17 cellular contexts compared by ENCODE assay signal in the genomic region with DNA sequence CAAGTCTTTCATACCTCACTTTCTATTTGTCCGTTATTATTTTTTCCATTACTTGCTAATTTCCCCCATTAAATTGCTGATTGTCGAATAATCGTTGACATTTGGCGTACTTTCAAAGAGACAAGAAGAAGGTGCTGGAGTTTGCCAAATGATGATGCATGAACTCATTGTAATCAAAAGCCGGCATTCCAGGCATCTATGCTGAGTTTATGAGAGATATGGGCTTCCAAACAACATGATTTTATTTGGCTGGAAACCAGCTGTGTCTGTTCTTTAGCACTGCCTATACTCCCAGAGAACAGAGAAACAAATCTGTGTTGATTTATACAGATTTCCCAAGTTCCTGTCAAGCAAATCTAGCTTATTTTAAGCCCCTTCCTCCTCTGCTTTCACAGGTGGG.
A peak's percentile ranks its signal among the peaks of the same experiment; 100 is the strongest.
DNase-seq lines count a peak whose midpoint lies in the region; ATAC-seq and TF ChIP-seq lines count a peak whose summit lies in the region.
"Had no signal": no experiment of that assay in that cellular context is flagged by ENCODE, and none has a peak within 500 bp of the region (broad histone marks: within the 10 kb centered on the region; RNA-seq: fewer than 3 reads in every experiment).

No MANE protein-coding gene starts in this region.

- H3K36me3 ChIP-seq in ACC112 (ENCODE audit: insufficient read depth, low read length) (no peaks in the 10 kb centered on the region), brain microvascular endothelial cell (replicated peaks) (no peaks in the 10 kb centered on the region)

- H3K36me3 Mint-ChIP-seq in WTC11 = peaks cover 4% of the 10 kb centered on the region; the same call in 1 of the 2 replicates
- H3K36me3 Mint-ChIP-seq in activated CD4-positive, alpha-beta memory T cell treated with anti-CD3 and anti-CD28 coated beads, Interleukin-2, amount 10 ng/mL, durations not matched to agents 7 days and 5 days (ENCODE audit: low read depth) = no peaks in the 10 kb centered on the region
- H3K36me3 Mint-ChIP-seq: CD4-positive, CD25-positive, alpha-beta regulatory T cell had no signal

- in situ Hi-C loops in brain microvascular endothelial cell (cut with HindIII; ENCODE audit: low pct_ligation_motif_present, low sequenced_read_pairs) = no loop called here

- TF ChIP-seq CTCF in brain microvascular endothelial cell (IDR thresholded peaks at IDR 0.05; ENCODE audit: low read depth, low read length, missing control alignments) (no peak), fibroblast of the aortic adventitia (IDR thresholded peaks at IDR 0.05; ENCODE audit: insufficient read depth, low read length) (no peak), WTC11 (IDR thresholded peaks at IDR 0.05) (no peak)

- CTCF ChIA-PET in WTC11 (lab: Charles Lee) = no interaction called here
- CTCF ChIA-PET in activated CD4-positive, alpha-beta memory T cell treated with anti-CD3 and anti-CD28 coated beads, Interleukin-2, amount 10 ng/mL, durations not matched to agents 7 days and 5 days (lab: Charles Lee) = no interaction called here

- H3K4me3 ChIP-seq in ACC112 (ENCODE audit: low read depth, low read length) = peak overlapping the region; percentile 27; the same call in 1 of the 2 replicates
- H3K4me3 ChIP-seq in brain microvascular endothelial cell (ENCODE audit: low read depth, low read length) = no peak overlapping the region
- H3K4me3 ChIP-seq in fibroblast of the aortic adventitia (ENCODE audit: low read depth, low read length) = no peak overlapping the region
- H3K4me3 ChIP-seq: GM23338, PC-9 had no signal

- no peaks in the 10 kb centered on the region; the same call in 1 of the 2 replicates for H3K27me3 Mint-ChIP-seq in WTC11 (ENCODE audit: low read depth)
- peaks cover 6% of the 10 kb centered on the region for H3K27me3 Mint-ChIP-seq in activated CD4-positive, alpha-beta memory T cell treated with anti-CD3 and anti-CD28 coated beads, Interleukin-2, amount 10 ng/mL, durations not matched to agents 7 days and 5 days

- peaks cover 17% of the 10 kb centered on the region for H3K9me3 Mint-ChIP-seq in WTC11
- H3K9me3 Mint-ChIP-seq in activated CD4-positive, alpha-beta memory T cell treated with anti-CD3 and anti-CD28 coated beads, Interleukin-2, amount 10 ng/mL, durations not matched to agents 7 days and 5 days = peaks cover 11% of the 10 kb centered on the region
- H3K9me3 Mint-ChIP-seq: GM23338 had no signal

- H3K4me3 Mint-ChIP-seq in WTC11 = no peak overlapping the region
- no peak overlapping the region for H3K4me3 Mint-ChIP-seq in activated CD4-positive, alpha-beta memory T cell treated with anti-CD3 and anti-CD28 coated beads, Interleukin-2, amount 10 ng/mL, durations not matched to agents 7 days and 5 days
- H3K4me3 Mint-ChIP-seq: CD4-positive, CD25-positive, alpha-beta regulatory T cell; GM23338 had no signal

- no peaks in the 10 kb centered on the region for H3K79me2 ChIP-seq in ACC112 (ENCODE audit: control insufficient read depth, insufficient read depth, low read length, unreplicated experiment)

- no peaks in the 10 kb centered on the region for H3K4me1 ChIP-seq in ACC112 (ENCODE audit: control insufficient read depth, insufficient read depth, low read length, unreplicated experiment)

- no peaks in the 10 kb centered on the region for H3K27me3 ChIP-seq in ACC112 (ENCODE audit: insufficient read depth, low read length)
- H3K27me3 ChIP-seq in brain microvascular endothelial cell (replicated peaks) = no peaks in the 10 kb centered on the region

- H3K27ac ChIP-seq in ACC112 (ENCODE audit: low read depth, low read length) (no peak overlapping the region), brain microvascular endothelial cell (no peak overlapping the region)
- H3K27ac ChIP-seq: HL-60, PC-9 had no signal

- no peak overlapping the region for H3K27ac Mint-ChIP-seq in WTC11
- H3K27ac Mint-ChIP-seq in activated CD4-positive, alpha-beta memory T cell treated with anti-CD3 and anti-CD28 coated beads, Interleukin-2, amount 10 ng/mL, durations not matched to agents 7 days and 5 days = no peak overlapping the region
- H3K27ac Mint-ChIP-seq: CD4-positive, CD25-positive, alpha-beta regulatory T cell; GM23338 had no signal

- DNase-seq in GM04504 (ENCODE audit: low read depth) (peak; percentile 0), brain microvascular endothelial cell (peak; percentile 5), fibroblast of the aortic adventitia (ENCODE audit: low read depth) (peak; percentile 65), C1 segment of cervical spinal cord (lab: John Stamatoyannopoulos, UW) (no peak), WTC11 (ENCODE audit: low spot score) (no peak)
- no peak for DNase-seq in activated CD4-positive, alpha-beta memory T cell treated with anti-CD3 and anti-CD28 coated beads, Interleukin-2, amount 10 ng/mL, durations not matched to agents 7 days and 5 days
- DNase-seq: CD4-positive, CD25-positive, alpha-beta regulatory T cell; DMS53; NCI-H1105 treated with DMSO at 0.1 percent for 48 hours; NCI-H187; NCI-H748 treated with DMSO at 0.1 percent for 48 hours; PC-9 had no signal

- POLR2A ChIA-PET in WTC11 (lab: Charles Lee) = no interaction called here
- POLR2A ChIA-PET in activated CD4-positive, alpha-beta memory T cell treated with anti-CD3 and anti-CD28 coated beads, Interleukin-2, amount 10 ng/mL, durations not matched to agents 7 days and 5 days (lab: Charles Lee) = no interaction called here

- ATAC-seq in WTC11 = no peak
- ATAC-seq in HG03280 (IDR thresholded peaks at IDR 0.05; ENCODE audit: unreplicated experiment) = no peak
- ATAC-seq: GM23338, HCT116 had no signal

- H3K4me1 Mint-ChIP-seq in WTC11 = no peaks in the 10 kb centered on the region
- peaks cover under 1% of the 10 kb centered on the region for H3K4me1 Mint-ChIP-seq in activated CD4-positive, alpha-beta memory T cell treated with anti-CD3 and anti-CD28 coated beads, Interleukin-2, amount 10 ng/mL, durations not matched to agents 7 days and 5 days
- H3K4me1 Mint-ChIP-seq: GM23338 had no signal

- peak overlapping the region; percentile 32 for H2AFZ ChIP-seq in ACC112 (ENCODE audit: low read length, unreplicated experiment)
- H2AFZ ChIP-seq: GM23338, PC-9 had no signal

TF ChIP-seq in WTC11, 78 proteins besides CTCF, POLR2A, EP300 and RAD21 (continues in another document):
- TF ChIP-seq SMAD3 (CRISPR knock-in tag; IDR thresholded peaks at IDR 0.05; ENCODE audit: borderline replicate concordance) (no peak), ZNF396 (CRISPR knock-in tag; IDR thresholded peaks at IDR 0.05; ENCODE audit: borderline replicate concordance) (no peak), JUN (CRISPR knock-in tag; IDR thresholded peaks at IDR 0.05) (no peak), ZNF671 (CRISPR knock-in tag; IDR thresholded peaks at IDR 0.05) (no peak), NR2C2 (CRISPR knock-in tag; IDR thresholded peaks at IDR 0.05) (no peak), FOXP1 (CRISPR knock-in tag; IDR thresholded peaks at IDR 0.05; ENCODE audit: borderline replicate concordance) (no peak), ESRRA (CRISPR knock-in tag; IDR thresholded peaks at IDR 0.05; ENCODE audit: borderline replicate concordance) (no peak)
- TF ChIP-seq, protein P1, sequence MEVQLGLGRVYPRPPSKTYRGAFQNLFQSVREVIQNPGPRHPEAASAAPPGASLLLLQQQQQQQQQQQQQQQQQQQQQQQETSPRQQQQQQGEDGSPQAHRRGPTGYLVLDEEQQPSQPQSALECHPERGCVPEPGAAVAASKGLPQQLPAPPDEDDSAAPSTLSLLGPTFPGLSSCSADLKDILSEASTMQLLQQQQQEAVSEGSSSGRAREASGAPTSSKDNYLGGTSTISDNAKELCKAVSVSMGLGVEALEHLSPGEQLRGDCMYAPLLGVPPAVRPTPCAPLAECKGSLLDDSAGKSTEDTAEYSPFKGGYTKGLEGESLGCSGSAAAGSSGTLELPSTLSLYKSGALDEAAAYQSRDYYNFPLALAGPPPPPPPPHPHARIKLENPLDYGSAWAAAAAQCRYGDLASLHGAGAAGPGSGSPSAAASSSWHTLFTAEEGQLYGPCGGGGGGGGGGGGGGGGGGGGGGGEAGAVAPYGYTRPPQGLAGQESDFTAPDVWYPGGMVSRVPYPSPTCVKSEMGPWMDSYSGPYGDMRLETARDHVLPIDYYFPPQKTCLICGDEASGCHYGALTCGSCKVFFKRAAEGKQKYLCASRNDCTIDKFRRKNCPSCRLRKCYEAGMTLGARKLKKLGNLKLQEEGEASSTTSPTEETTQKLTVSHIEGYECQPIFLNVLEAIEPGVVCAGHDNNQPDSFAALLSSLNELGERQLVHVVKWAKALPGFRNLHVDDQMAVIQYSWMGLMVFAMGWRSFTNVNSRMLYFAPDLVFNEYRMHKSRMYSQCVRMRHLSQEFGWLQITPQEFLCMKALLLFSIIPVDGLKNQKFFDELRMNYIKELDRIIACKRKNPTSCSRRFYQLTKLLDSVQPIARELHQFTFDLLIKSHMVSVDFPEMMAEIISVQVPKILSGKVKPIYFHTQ (CRISPR knock-in tag; IDR thresholded peaks at IDR 0.05) = no peak
- TF ChIP-seq, protein P2, sequence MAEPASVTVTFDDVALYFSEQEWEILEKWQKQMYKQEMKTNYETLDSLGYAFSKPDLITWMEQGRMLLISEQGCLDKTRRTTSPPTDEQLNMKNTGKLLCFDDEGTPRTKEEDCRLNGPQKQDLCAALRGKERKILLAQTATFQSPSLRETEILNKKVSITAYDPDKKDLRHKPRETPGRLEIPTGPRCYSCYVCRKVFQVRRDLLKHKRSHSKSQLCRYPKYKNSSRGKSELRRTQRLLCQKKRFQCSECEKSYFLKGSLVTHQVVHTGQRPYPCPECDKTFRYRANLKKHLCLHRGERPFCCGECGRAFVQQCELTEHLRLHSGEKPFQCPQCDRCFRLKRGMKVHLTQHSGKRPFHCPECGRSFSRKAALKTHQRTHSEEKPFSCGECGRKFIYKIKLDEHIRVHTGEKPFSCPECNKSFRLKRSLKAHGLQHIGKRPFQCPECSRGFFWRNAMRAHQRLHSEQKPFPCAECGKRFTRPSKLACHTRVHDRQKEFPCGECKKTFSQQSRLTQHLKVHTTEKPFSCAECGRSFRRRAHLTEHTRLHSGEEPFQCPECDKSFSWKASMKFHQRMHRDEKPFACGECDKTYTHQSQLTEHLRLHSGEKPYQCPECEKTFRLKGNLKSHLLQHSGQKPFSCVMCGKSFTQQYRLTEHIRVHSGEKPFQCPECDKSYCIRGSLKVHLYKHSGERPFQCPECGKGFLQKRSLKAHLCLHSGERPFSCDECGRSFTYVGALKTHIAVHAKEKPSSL (CRISPR knock-in tag; conservative IDR thresholded peaks at IDR 0.05) = no peak
- TF ChIP-seq, protein P3, sequence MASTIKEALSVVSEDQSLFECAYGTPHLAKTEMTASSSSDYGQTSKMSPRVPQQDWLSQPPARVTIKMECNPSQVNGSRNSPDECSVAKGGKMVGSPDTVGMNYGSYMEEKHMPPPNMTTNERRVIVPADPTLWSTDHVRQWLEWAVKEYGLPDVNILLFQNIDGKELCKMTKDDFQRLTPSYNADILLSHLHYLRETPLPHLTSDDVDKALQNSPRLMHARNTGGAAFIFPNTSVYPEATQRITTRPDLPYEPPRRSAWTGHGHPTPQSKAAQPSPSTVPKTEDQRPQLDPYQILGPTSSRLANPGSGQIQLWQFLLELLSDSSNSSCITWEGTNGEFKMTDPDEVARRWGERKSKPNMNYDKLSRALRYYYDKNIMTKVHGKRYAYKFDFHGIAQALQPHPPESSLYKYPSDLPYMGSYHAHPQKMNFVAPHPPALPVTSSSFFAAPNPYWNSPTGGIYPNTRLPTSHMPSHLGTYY (CRISPR knock-in tag; IDR thresholded peaks at IDR 0.05) = no peak

Comparison
In these comparisons a context has a peak if more than half of its experiments do, and no peak if none do; other contexts are left out.
1. DNase-seq: peak in GM04504 (single experiment), brain microvascular endothelial cell (single experiment) and fibroblast of the aortic adventitia (single experiment); none in C1 segment of cervical spinal cord (0 of 14), WTC11 (single experiment) and activated CD4-positive, alpha-beta memory T cell treated with anti-CD3 and anti-CD28 coated beads, Interleukin-2, amount 10 ng/mL, durations not matched to agents 7 days and 5 days (single experiment).